In the genomic region with DNA sequence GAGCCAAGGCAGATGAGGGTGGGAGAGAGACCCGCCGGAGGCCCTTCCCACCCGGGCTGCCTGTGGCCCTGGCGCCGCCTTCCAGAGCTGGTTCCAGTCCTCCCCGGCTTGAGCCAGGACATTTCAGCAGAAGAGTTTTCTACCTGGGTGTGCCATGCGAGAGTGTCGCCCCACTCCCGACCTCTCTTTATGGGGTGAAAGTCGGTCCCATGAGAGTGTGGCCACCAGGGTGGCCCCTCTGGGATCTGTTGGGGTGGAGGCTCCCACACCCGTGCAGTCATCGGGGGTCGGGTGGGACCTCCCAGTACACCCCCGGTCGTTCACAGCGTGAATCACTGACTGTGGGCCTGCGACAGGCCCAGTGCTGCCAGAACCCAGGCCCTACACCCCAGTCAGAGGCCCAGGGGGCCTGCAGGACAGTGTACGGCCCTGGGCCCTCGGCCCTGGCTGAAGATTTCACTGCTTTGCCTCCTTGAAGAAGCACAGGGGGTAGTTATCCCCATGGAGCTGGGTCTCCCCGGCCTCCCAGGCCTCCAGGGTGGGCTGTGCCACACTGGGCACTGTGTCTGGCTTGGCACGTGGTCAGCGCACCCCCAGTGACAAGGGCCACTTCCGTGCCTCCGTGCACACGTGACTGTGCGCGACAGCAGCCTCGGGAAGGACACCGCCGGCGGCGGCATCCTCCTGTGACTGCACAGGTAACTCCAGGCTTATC, we compare ENCODE assay signal across 10 cellular contexts. TPM values are rescaled to one million over a fixed set of nuclear protein-coding genes. Genes with fewer than 3 reads are reported as not detected.
DNase-seq lines count a peak whose midpoint lies in the region; ATAC-seq and TF ChIP-seq lines count a peak whose summit lies in the region.
"Had no signal": no experiment of that assay in that cellular context is flagged by ENCODE, and none has a peak within 500 bp of the region (broad histone marks: within the 10 kb centered on the region; RNA-seq: fewer than 3 reads in every experiment).

No MANE protein-coding gene starts in this region.

- peak overlapping the region; percentile 85 to 90 for H3K27ac ChIP-seq in tibial artery

- no peaks in the 10 kb centered on the region for H3K27me3 ChIP-seq in tibial artery

- peak overlapping the region; percentile 97 for H3K27ac Mint-ChIP-seq in activated naive CD8-positive, alpha-beta T cell treated with anti-CD3 and anti-CD28 coated beads, Interleukin-2, amount 10 ng/mL, durations not matched to agents 7 days and 5 days
- peak overlapping the region; percentile 99 for H3K27ac Mint-ChIP-seq in memory B cell

- ATAC-seq in activated naive CD8-positive, alpha-beta T cell treated with anti-CD3 and anti-CD28 coated beads, Interleukin-2, amount 10 ng/mL, durations not matched to agents 7 days and 5 days (ENCODE audit: low read depth): no peak
- no peak for ATAC-seq in memory B cell (ENCODE audit: low read depth)

- H3K4me3 Mint-ChIP-seq in activated naive CD8-positive, alpha-beta T cell treated with anti-CD3 and anti-CD28 coated beads, Interleukin-2, amount 10 ng/mL, durations not matched to agents 7 days and 5 days: peak overlapping the region; percentile 94
- H3K4me3 Mint-ChIP-seq in memory B cell: peak overlapping the region; percentile 90

- no peaks in the 10 kb centered on the region for H3K9me3 ChIP-seq in tibial artery

- POLR2A ChIA-PET in activated naive CD8-positive, alpha-beta T cell treated with anti-CD3 and anti-CD28 coated beads, Interleukin-2, amount 10 ng/mL, durations not matched to agents 7 days and 5 days (lab: Charles Lee): interaction anchor here (1.3 to 1.5 kb wide), 2 partner anchors 118 to 122 kb away, joined by 3 to 6 read pairs; no protein-coding TSS in a partner anchor

- no peak overlapping the region for H3K4me3 ChIP-seq in tibial artery

- no peaks in the 10 kb centered on the region for H3K27me3 Mint-ChIP-seq in activated naive CD8-positive, alpha-beta T cell treated with anti-CD3 and anti-CD28 coated beads, Interleukin-2, amount 10 ng/mL, durations not matched to agents 7 days and 5 days
- H3K27me3 Mint-ChIP-seq in memory B cell: no peaks in the 10 kb centered on the region

- H3K4me1 Mint-ChIP-seq in activated naive CD8-positive, alpha-beta T cell treated with anti-CD3 and anti-CD28 coated beads, Interleukin-2, amount 10 ng/mL, durations not matched to agents 7 days and 5 days: peaks cover 40% of the 10 kb centered on the region
- H3K4me1 Mint-ChIP-seq in memory B cell: peaks cover 48% of the 10 kb centered on the region

- no peak for TF ChIP-seq CTCF in tibial artery (IDR thresholded peaks at IDR 0.05)

- H3K9me3 Mint-ChIP-seq in activated naive CD8-positive, alpha-beta T cell treated with anti-CD3 and anti-CD28 coated beads, Interleukin-2, amount 10 ng/mL, durations not matched to agents 7 days and 5 days: no peaks in the 10 kb centered on the region
- H3K9me3 Mint-ChIP-seq in memory B cell: no peaks in the 10 kb centered on the region

- H3K36me3 ChIP-seq in tibial artery: no peaks in the 10 kb centered on the region

- intact Hi-C loops in tibial artery (cut with DNase I; ENCODE audit: low total_unique reads): loop anchor here (5.0 kb wide), 1 partner anchor 106 kb away; no protein-coding TSS in a partner anchor

- peak; percentile 54 for DNase-seq in activated T-cell treated with anti-CD3 and anti-CD28 coated beads, Interleukin-2, amount 50 U/mL, for 1 hour
- no peak for DNase-seq in activated T-cell treated with anti-CD3 and anti-CD28 coated beads, Interleukin-2, amount 50 U/mL, for 48 hours
- peak; percentile 36 for DNase-seq in activated naive CD8-positive, alpha-beta T cell treated with anti-CD3 and anti-CD28 coated beads, Interleukin-2, amount 10 ng/mL, durations not matched to agents 7 days and 5 days
- DNase-seq in memory B cell (ENCODE audit: low spot score in 2 of 2) (no peak), tibial artery (no peak), NCI-H345 treated with DMSO at 0.1 percent for 48 hours (lab: John Stamatoyannopoulos, UW; ENCODE audit: unreplicated experiment) (no peak), NCI-H1436 treated with DMSO at 0.1 percent for 48 hours (lab: John Stamatoyannopoulos, UW) (no peak), SHP77 treated with DMSO at 0.1 percent for 48 hours (lab: John Stamatoyannopoulos, UW) (no peak)
- DNase-seq: NCI-H1417, SHP77 had no signal

- peaks cover 15% of the 10 kb centered on the region for H3K36me3 Mint-ChIP-seq in activated naive CD8-positive, alpha-beta T cell treated with anti-CD3 and anti-CD28 coated beads, Interleukin-2, amount 10 ng/mL, durations not matched to agents 7 days and 5 days
- peaks cover 10% of the 10 kb centered on the region for H3K36me3 Mint-ChIP-seq in memory B cell

- H3K4me1 ChIP-seq in tibial artery: peaks cover 0 to 53% (median 41%) of the 10 kb centered on the region in 4 donors

RNA-seq across cellular contexts. Expression of gene NFATC1, which starts 5.9 kb away (rescaled TPM):
- 10 to 100 TPM; 46.9 to 50.8 TPM for total RNA-seq in activated naive CD8-positive, alpha-beta T cell treated with anti-CD3 and anti-CD28 coated beads, Interleukin-2, amount 10 ng/mL, durations not matched to agents 7 days and 5 days

Comparison
In these comparisons a context has a peak if more than half of its experiments do, and no peak if none do; other contexts are left out.
1. DNase-seq: peak in activated T-cell treated with anti-CD3 and anti-CD28 coated beads, Interleukin-2, amount 50 U/mL, for 1 hour (single experiment) and activated naive CD8-positive, alpha-beta T cell treated with anti-CD3 and anti-CD28 coated beads, Interleukin-2, amount 10 ng/mL, durations not matched to agents 7 days and 5 days (single experiment); none in activated T-cell treated with anti-CD3 and anti-CD28 coated beads, Interleukin-2, amount 50 U/mL, for 48 hours (0 of 2), memory B cell (0 of 2), tibial artery (0 of 2), NCI-H345 treated with DMSO at 0.1 percent for 48 hours (single experiment), NCI-H1436 treated with DMSO at 0.1 percent for 48 hours (single experiment) and SHP77 treated with DMSO at 0.1 percent for 48 hours (single experiment).